Comparison of ENCODE assay signal across 11 cellular contexts in the genomic region with DNA sequence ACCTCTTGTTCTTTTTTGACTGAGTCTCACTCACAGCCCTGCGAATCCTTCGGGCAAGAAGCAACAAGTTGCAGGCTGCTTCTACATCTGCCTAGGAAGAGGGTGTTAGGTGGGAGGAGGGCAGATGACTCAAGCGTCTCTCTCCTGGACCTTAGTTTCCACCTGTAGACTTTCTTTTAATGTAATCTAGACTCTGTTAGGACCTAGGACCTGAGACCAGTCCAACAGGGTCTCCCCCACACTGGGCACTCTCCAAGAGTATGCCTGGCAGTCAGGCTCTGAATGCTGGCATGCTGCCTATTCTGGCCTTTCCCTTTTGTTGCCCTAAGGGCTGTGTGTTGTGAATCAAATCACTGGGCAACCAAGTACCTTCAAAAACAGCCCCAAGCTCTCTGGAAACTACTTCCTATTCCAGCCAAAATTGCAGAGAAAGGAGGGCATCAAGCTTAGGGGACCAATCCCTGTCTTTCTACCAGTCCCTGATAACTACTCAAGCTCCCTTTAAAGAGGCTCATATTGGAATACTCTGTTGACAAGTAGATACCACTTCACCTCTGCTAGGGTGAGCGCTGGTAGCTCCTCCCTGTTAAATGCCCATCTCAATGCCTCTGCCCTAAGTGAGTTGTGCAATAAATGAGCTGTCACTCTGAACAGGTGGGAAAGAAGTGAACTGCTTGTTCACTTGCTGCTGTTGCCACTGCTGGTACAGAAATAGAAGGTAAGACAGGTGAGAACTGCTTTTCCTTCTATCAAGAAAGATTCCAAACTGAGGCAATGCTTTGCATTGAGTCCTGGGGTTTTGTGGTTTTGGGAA. TPM values are rescaled to one million over a fixed set of nuclear protein-coding genes. Genes with fewer than 3 reads are reported as not detected.
DNase-seq lines count a peak whose midpoint lies in the region; ATAC-seq and TF ChIP-seq lines count a peak whose summit lies in the region.
"Had no signal": no experiment of that assay in that cellular context is flagged by ENCODE, and none has a peak within 500 bp of the region (broad histone marks: within the 10 kb centered on the region; RNA-seq: fewer than 3 reads in every experiment).

A gene with protein sequence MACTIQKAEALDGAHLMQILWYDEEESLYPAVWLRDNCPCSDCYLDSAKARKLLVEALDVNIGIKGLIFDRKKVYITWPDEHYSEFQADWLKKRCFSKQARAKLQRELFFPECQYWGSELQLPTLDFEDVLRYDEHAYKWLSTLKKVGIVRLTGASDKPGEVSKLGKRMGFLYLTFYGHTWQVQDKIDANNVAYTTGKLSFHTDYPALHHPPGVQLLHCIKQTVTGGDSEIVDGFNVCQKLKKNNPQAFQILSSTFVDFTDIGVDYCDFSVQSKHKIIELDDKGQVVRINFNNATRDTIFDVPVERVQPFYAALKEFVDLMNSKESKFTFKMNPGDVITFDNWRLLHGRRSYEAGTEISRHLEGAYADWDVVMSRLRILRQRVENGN (plus strand): TSS at position 514 of the 814 bp plus-strand sequence. CDS start 14,616 bp downstream, outside the sequence.

- H3K4me1 ChIP-seq in right lobe of liver (peaks cover 0 to 18% (median 6%) of the 10 kb centered on the region in 4 donors), spleen (no peaks in the 10 kb centered on the region)
- H3K4me1 ChIP-seq: SJSA1 had no signal

- H3K36me3 Mint-ChIP-seq in type B pancreatic cell = peaks cover 3% of the 10 kb centered on the region
- H3K36me3 Mint-ChIP-seq in activated naive CD4-positive, alpha-beta T cell treated with anti-CD3 and anti-CD28 coated beads for 36 hours (ENCODE audit: low read depth) = no peaks in the 10 kb centered on the region

- H3K36me3 ChIP-seq in right lobe of liver = no peaks in the 10 kb centered on the region
- H3K36me3 ChIP-seq in spleen = no peaks in the 10 kb centered on the region
- H3K36me3 ChIP-seq: SJSA1 had no signal

- TF ChIP-seq CTCF in right lobe of liver (IDR thresholded peaks at IDR 0.05) = no peak
- no peak for TF ChIP-seq CTCF in type B pancreatic cell (conservative IDR thresholded peaks at IDR 0.05)
- no peak for TF ChIP-seq CTCF in spleen (IDR thresholded peaks at IDR 0.05 in 8 of 11, conservative IDR thresholded peaks at IDR 0.05 in 3 of 11)

- TF ChIP-seq POLR2A in right lobe of liver (IDR thresholded peaks at IDR 0.05) (no peak), spleen (IDR thresholded peaks at IDR 0.05) (no peak)

- no peaks in the 10 kb centered on the region for H3K27me3 ChIP-seq in right lobe of liver
- no peaks in the 10 kb centered on the region for H3K27me3 ChIP-seq in spleen (replicated peaks in 1 of 7)
- H3K27me3 ChIP-seq: SJSA1 had no signal

- CTCF ChIA-PET in activated naive CD4-positive, alpha-beta T cell treated with anti-CD3 and anti-CD28 coated beads for 36 hours (lab: Charles Lee) = no interaction called here

- DNase-seq in NCI-H2196 (lab: John Stamatoyannopoulos, UW; ENCODE audit: unreplicated experiment) = peak; percentile 27
- no peak for DNase-seq in NCI-H2196 treated with DMSO at 0.1 percent for 48 hours (lab: John Stamatoyannopoulos, UW; ENCODE audit: unreplicated experiment)
- DNase-seq in anterior cingulate cortex (lab: John Stamatoyannopoulos, UW) = peak in 51 of 58 donors; percentile 8 to 88 (median 54)
- no peak for DNase-seq in right lobe of liver
- DNase-seq in type B pancreatic cell (ENCODE audit: extremely low spot score, unreplicated experiment) = no peak
- DNase-seq in DMS79 treated with DMSO at 0.1 percent for 48 hours (lab: John Stamatoyannopoulos, UW) = no peak
- DNase-seq in activated naive CD4-positive, alpha-beta T cell treated with anti-CD3 and anti-CD28 coated beads for 36 hours = no peak
- DNase-seq in spleen = no peak
- DNase-seq: central memory CD4-positive, alpha-beta T cell had no signal

- peak within 1 kb of the TSS; percentile 11 for H3K27ac Mint-ChIP-seq in type B pancreatic cell
- no peak within 1 kb of the TSS for H3K27ac Mint-ChIP-seq in activated naive CD4-positive, alpha-beta T cell treated with anti-CD3 and anti-CD28 coated beads for 36 hours

- H3K27me3 Mint-ChIP-seq in type B pancreatic cell = peaks cover 3% of the 10 kb centered on the region
- H3K27me3 Mint-ChIP-seq in activated naive CD4-positive, alpha-beta T cell treated with anti-CD3 and anti-CD28 coated beads for 36 hours (ENCODE audit: low read depth) = no peaks in the 10 kb centered on the region

- ATAC-seq in right lobe of liver = peak; percentile 92 to 99 (median 94)

- H3K9me3 Mint-ChIP-seq in type B pancreatic cell = peaks cover 27% of the 10 kb centered on the region
- H3K9me3 Mint-ChIP-seq in activated naive CD4-positive, alpha-beta T cell treated with anti-CD3 and anti-CD28 coated beads for 36 hours = peaks cover 28% of the 10 kb centered on the region

- H3K27ac ChIP-seq in right lobe of liver (no peak within 1 kb of the TSS), spleen (no peak within 1 kb of the TSS)
- H3K27ac ChIP-seq: SJSA1 had no signal

- intact Hi-C loops in right lobe of liver (cut with DNase I) = no loop called here
- intact Hi-C loops in activated naive CD4-positive, alpha-beta T cell treated with anti-CD3 and anti-CD28 coated beads for 36 hours (cut with micrococcal nuclease) = no loop called here
- intact Hi-C loops in spleen (cut with DNase I; ENCODE audit: low total_unique reads) = no loop called here

- no CpG with 5 or more reads among the region's 4 CpGs for WGBS in right lobe of liver (ENCODE audit: insufficient coverage, low coverage, low lambda C conversion rate, missing lambda C conversion rate)
- 59 to 70% (median 68%) methylated on average over 4 of the region's 4 CpGs for WGBS in spleen, 5 donors

- peak within 1 kb of the TSS; percentile 10 for H3K4me3 Mint-ChIP-seq in type B pancreatic cell
- H3K4me3 Mint-ChIP-seq in activated naive CD4-positive, alpha-beta T cell treated with anti-CD3 and anti-CD28 coated beads for 36 hours = no peak within 1 kb of the TSS

- H3K4me3 ChIP-seq in right lobe of liver (no peak within 1 kb of the TSS), spleen (no peak within 1 kb of the TSS)
- H3K4me3 ChIP-seq: SJSA1 had no signal

- no peaks in the 10 kb centered on the region for H3K9me3 ChIP-seq in right lobe of liver
- peaks cover 0 to 65% (median 47%) of the 10 kb centered on the region in 8 donors for H3K9me3 ChIP-seq in spleen
- H3K9me3 ChIP-seq: SJSA1 had no signal

- no peaks in the 10 kb centered on the region for H3K4me1 Mint-ChIP-seq in type B pancreatic cell (ENCODE audit: unreplicated experiment)
- no peaks in the 10 kb centered on the region for H3K4me1 Mint-ChIP-seq in activated naive CD4-positive, alpha-beta T cell treated with anti-CD3 and anti-CD28 coated beads for 36 hours (ENCODE audit: low read depth)

RNA-seq across cellular contexts. Expression of the gene that starts here (rescaled TPM):
- total RNA-seq in right lobe of liver = 10 to 100 TPM in 4 of 6 experiments, 1 to 10 TPM in 2; 1.9 to 25.3 (median 13.9) TPM
- total RNA-seq in type B pancreatic cell (ENCODE audit: low replicate concordance) = 0.27 and 0.69 TPM in 2 replicates
- total RNA-seq in activated naive CD4-positive, alpha-beta T cell treated with anti-CD3 and anti-CD28 coated beads for 36 hours = not detected
- not detected for total RNA-seq in spleen
- polyA plus RNA-seq in spleen = not detected
- total RNA-seq: glomerular endothelial cell, SJSA1 had no signal

Comparison
In these comparisons a context has a peak if more than half of its experiments do, and no peak if none do; other contexts are left out.
1. DNase-seq: peak in NCI-H2196 (single experiment) and anterior cingulate cortex (51 of 58); none in NCI-H2196 treated with DMSO at 0.1 percent for 48 hours (single experiment), right lobe of liver (0 of 3), type B pancreatic cell (single experiment), DMS79 treated with DMSO at 0.1 percent for 48 hours (single experiment), activated naive CD4-positive, alpha-beta T cell treated with anti-CD3 and anti-CD28 coated beads for 36 hours (single experiment) and spleen (single experiment).